ENCODE assay signal across 35 cellular contexts in the genomic region with DNA sequence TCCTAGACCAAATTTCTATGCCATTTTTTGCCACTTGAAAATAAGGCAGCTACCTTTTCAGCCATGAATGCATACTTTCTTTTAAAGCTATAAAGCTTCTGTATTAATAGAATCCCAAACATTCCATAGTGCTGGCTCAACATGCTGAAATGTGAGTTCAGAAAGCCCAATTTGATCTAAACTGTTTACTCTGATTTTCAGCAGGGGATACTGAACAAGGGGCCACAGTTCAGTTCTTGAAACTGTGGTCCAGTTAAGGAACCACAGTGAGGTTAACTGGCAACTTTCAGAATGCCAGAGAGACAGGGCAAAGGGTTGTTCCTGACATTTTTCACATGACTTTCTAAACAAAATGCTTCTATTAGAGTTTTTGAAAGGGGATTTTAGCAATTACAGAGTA.
DNase-seq lines count a peak whose midpoint lies in the region; ATAC-seq, FAIRE-seq and TF ChIP-seq lines count a peak whose summit lies in the region.
"Had no signal": no experiment of that assay in that cellular context is flagged by ENCODE, and none has a peak within 500 bp of the region (broad histone marks: within the 10 kb centered on the region; RNA-seq: fewer than 3 reads in every experiment).

No MANE protein-coding gene starts in this region.

- peak; percentile 97 for FAIRE-seq in A204.1 (lab: Jason Lieb, UNC)
- FAIRE-seq: GM18507, GM19239, islet of Langerhans, urothelium cell line had no signal

- H3K4me3 ChIP-seq in adipocyte (ENCODE audit: low read length): no peak overlapping the region
- H3K4me3 ChIP-seq: adrenal gland, prostate gland, right lobe of liver had no signal

- no peaks in the 10 kb centered on the region for H3K36me3 ChIP-seq in adipocyte (ENCODE audit: control insufficient read depth, insufficient read depth, low read length, severe bottlenecking)
- H3K36me3 ChIP-seq: adrenal gland, prostate gland, right lobe of liver had no signal

- H3K4me1 ChIP-seq in adipocyte (ENCODE audit: control insufficient read depth, insufficient read depth, low read length): peaks cover 20% of the 10 kb centered on the region
- H3K4me1 ChIP-seq: adrenal gland, prostate gland, right lobe of liver had no signal

- no peak for TF ChIP-seq POLR2A in GM18505 (IDR thresholded peaks at IDR 0.05; ENCODE audit: borderline replicate concordance, extremely low read depth, insufficient read depth, insufficient read length)

- no peaks in the 10 kb centered on the region for H3K27me3 Mint-ChIP-seq in HFFc6 (ENCODE audit: insufficient read depth)
- H3K27me3 Mint-ChIP-seq: activated CD4-positive, alpha-beta memory T cell treated with anti-CD3 and anti-CD28 coated beads, Interleukin-2, amount 10 ng/mL, durations not matched to agents 7 days and 5 days; effector memory CD8-positive, alpha-beta T cell; stimulated activated naive CD8-positive, alpha-beta T cell treated with anti-CD3 and anti-CD28 coated beads, Interleukin-15, amount 100 ng/mL, for 72 hours had no signal

- no peak for ATAC-seq in HG03521 (IDR thresholded peaks at IDR 0.05; ENCODE audit: unreplicated experiment)
- ATAC-seq in GM21528 (IDR thresholded peaks at IDR 0.05; ENCODE audit: low FRiP score, unreplicated experiment): no peak
- no peak for ATAC-seq in GM18505 (IDR thresholded peaks at IDR 0.05; ENCODE audit: unreplicated experiment)
- ATAC-seq: activated CD4-positive, CD25-positive, alpha-beta regulatory T cell treated with anti-CD3 and anti-CD28 coated beads, Interleukin-2, amount 50 U/mL, for 24 hours; effector memory CD8-positive, alpha-beta T cell; HCT116; left lobe of liver; right lobe of liver; stimulated activated naive CD8-positive, alpha-beta T cell treated with anti-CD3 and anti-CD28 coated beads, Interleukin-15, amount 100 ng/mL, for 72 hours had no signal

- peak overlapping the region; percentile 35 for H3K4me3 Mint-ChIP-seq in HFFc6
- H3K4me3 Mint-ChIP-seq: activated CD4-positive, alpha-beta memory T cell treated with anti-CD3 and anti-CD28 coated beads, Interleukin-2, amount 10 ng/mL, durations not matched to agents 7 days and 5 days; activated naive CD4-positive, alpha-beta T cell treated with anti-CD3 and anti-CD28 coated beads for 36 hours; CD14-positive monocyte; effector memory CD8-positive, alpha-beta T cell; stimulated activated naive CD8-positive, alpha-beta T cell treated with anti-CD3 and anti-CD28 coated beads, Interleukin-15, amount 100 ng/mL, for 72 hours had no signal

- H3K4me1 Mint-ChIP-seq in HFFc6 (ENCODE audit: low read depth): peaks cover 68% of the 10 kb centered on the region
- H3K4me1 Mint-ChIP-seq: activated CD4-positive, alpha-beta memory T cell treated with anti-CD3 and anti-CD28 coated beads, Interleukin-2, amount 10 ng/mL, durations not matched to agents 7 days and 5 days; CD14-positive monocyte; stimulated activated naive CD8-positive, alpha-beta T cell treated with anti-CD3 and anti-CD28 coated beads, Interleukin-15, amount 100 ng/mL, for 72 hours had no signal

- no peak for TF ChIP-seq CTCF in HFFc6 (IDR thresholded peaks at IDR 0.05)

- H3K36me3 Mint-ChIP-seq in HFFc6 (ENCODE audit: low read depth): no peaks in the 10 kb centered on the region
- H3K36me3 Mint-ChIP-seq: CD14-positive monocyte had no signal

- no peak overlapping the region for H3K9ac ChIP-seq in adipocyte (ENCODE audit: low read length)

- DNase-seq in HFFc6 (peak; percentile 21), adipocyte (ENCODE audit: low read depth) (peak; percentile 48), glomerular visceral epithelial cell (ENCODE audit: extremely low spot score) (peak; percentile 6)
- no peak for DNase-seq in activated CD4-positive, alpha-beta T cell treated with anti-CD3 and anti-CD28 coated beads, Interleukin-2, amount 50 U/mL, for 48 hours
- DNase-seq: activated CD4-positive, alpha-beta memory T cell treated with anti-CD3 and anti-CD28 coated beads, Interleukin-2, amount 10 ng/mL, durations not matched to agents 7 days and 5 days; activated CD8-positive, alpha-beta memory T cell treated with anti-CD3 and anti-CD28 coated beads, Interleukin-2, amount 50 U/mL, for 4 hours; activated naive CD4-positive, alpha-beta T cell treated with anti-CD3 and anti-CD28 coated beads for 36 hours; adrenal gland; cortex of kidney; DMS79 treated with DMSO at 0.1 percent for 48 hours; effector memory CD8-positive, alpha-beta T cell; erythroblast; head of caudate nucleus; mesendoderm; NCI-H1092 treated with DMSO at 0.1 percent for 48 hours; NCI-H187; NCI-H510A; right lobe of liver; stimulated activated CD4-positive, alpha-beta T cell treated with anti-CD3 and anti-CD28 coated beads, Interleukin-12 subunit alpha, Interleukin-12 subunit beta, amount 100 ng/mL, for 4 hours; stimulated activated CD4-positive, alpha-beta T cell treated with anti-CD3 and anti-CD28 coated beads, Interleukin-2, amount 100 ng/mL, for 48 hours; stimulated activated naive CD8-positive, alpha-beta T cell treated with anti-CD3 and anti-CD28 coated beads, Interleukin-15, amount 100 ng/mL, for 72 hours; T-helper 2 cell had no signal

- H3K27ac Mint-ChIP-seq in HFFc6: peak overlapping the region; percentile 37
- H3K27ac Mint-ChIP-seq: activated CD4-positive, alpha-beta memory T cell treated with anti-CD3 and anti-CD28 coated beads, Interleukin-2, amount 10 ng/mL, durations not matched to agents 7 days and 5 days; activated naive CD4-positive, alpha-beta T cell treated with anti-CD3 and anti-CD28 coated beads for 36 hours; CD14-positive monocyte; effector memory CD8-positive, alpha-beta T cell; stimulated activated naive CD8-positive, alpha-beta T cell treated with anti-CD3 and anti-CD28 coated beads, Interleukin-15, amount 100 ng/mL, for 72 hours had no signal

- H3K9me3 Mint-ChIP-seq in HFFc6: no peaks in the 10 kb centered on the region
- H3K9me3 Mint-ChIP-seq: activated CD4-positive, alpha-beta memory T cell treated with anti-CD3 and anti-CD28 coated beads, Interleukin-2, amount 10 ng/mL, durations not matched to agents 7 days and 5 days had no signal

- H3K9me3 ChIP-seq in adipocyte (ENCODE audit: control insufficient read depth, low read length): no peaks in the 10 kb centered on the region
- H3K9me3 ChIP-seq: adrenal gland, prostate gland, right lobe of liver had no signal

- no peaks in the 10 kb centered on the region for H3K27me3 ChIP-seq in adipocyte (replicated peaks; ENCODE audit: control insufficient read depth, insufficient read depth, low read length)
- H3K27me3 ChIP-seq: adrenal gland, right lobe of liver had no signal

Comparison
In these comparisons a context has a peak if more than half of its experiments do, and no peak if none do; other contexts are left out.
1. DNase-seq: peak in HFFc6 (single experiment), adipocyte (single experiment) and glomerular visceral epithelial cell (single experiment); none in activated CD4-positive, alpha-beta T cell treated with anti-CD3 and anti-CD28 coated beads, Interleukin-2, amount 50 U/mL, for 48 hours (0 of 2).